ENCODE assay signal across 32 cellular contexts in genomic region chr10:116785867-116786266, GRCh38. TPM values are rescaled to one million over a fixed set of nuclear protein-coding genes. Genes with fewer than 3 reads are reported as not detected.
"Had no signal": no experiment of that assay in that cellular context is flagged by ENCODE, and none has a peak within 500 bp of the region (broad histone marks: within the 10 kb centered on the region; RNA-seq: fewer than 3 reads in every experiment).

No MANE protein-coding gene starts in this region.

- H3K36me3 ChIP-seq: brain microvascular endothelial cell, WERI-Rb-1 had no signal

- H2AFZ ChIP-seq: PC-9 had no signal

- H3K4me3 ChIP-seq: PC-9, SK-N-MC had no signal

- H3K9ac ChIP-seq: KMS-11 had no signal

- H3K4me3 Mint-ChIP-seq: activated CD4-positive, alpha-beta memory T cell treated with anti-CD3 and anti-CD28 coated beads, Interleukin-2, amount 10 ng/mL, durations not matched to agents 7 days and 5 days; activated CD8-positive, alpha-beta memory T cell treated with anti-CD3 and anti-CD28 coated beads, Interleukin-2, amount 10 ng/mL, durations not matched to agents 7 days and 5 days; activated naive CD8-positive, alpha-beta T cell treated with anti-CD3 and anti-CD28 coated beads for 36 hours; activated T-cell treated with anti-CD3 and anti-CD28 coated beads, Interleukin-2, amount 50 U/mL, for 72 hours; activated T-helper 17 cell treated with anti-CD3 and anti-CD28 coated beads, Interleukin-2, amount 50 U/mL, for 72 hours had no signal

- H3K4me2 ChIP-seq: KMS-11, PC-9 had no signal

- DNase-seq: activated CD4-positive, alpha-beta memory T cell treated with anti-CD3 and anti-CD28 coated beads, Interleukin-2, amount 10 ng/mL, durations not matched to agents 7 days and 5 days; activated CD4-positive, alpha-beta T cell treated with anti-CD3 and anti-CD28 coated beads for 1 hour; activated CD4-positive, alpha-beta T cell treated with anti-CD3 and anti-CD28 coated beads for 48 hours; activated CD4-positive, CD25-positive, alpha-beta regulatory T cell; activated CD8-positive, alpha-beta memory T cell treated with anti-CD3 and anti-CD28 coated beads for 24 hours; activated CD8-positive, alpha-beta memory T cell treated with anti-CD3 and anti-CD28 coated beads, Interleukin-2, amount 10 ng/mL, durations not matched to agents 7 days and 5 days; activated CD8-positive, alpha-beta memory T cell treated with anti-CD3 and anti-CD28 coated beads, Interleukin-2, amount 50 U/mL, for 48 hours; activated effector memory CD4-positive, alpha-beta T cell treated with anti-CD3 and anti-CD28 coated beads, Interleukin-2, amount 50 U/mL, for 16 hours; activated naive CD4-positive, alpha-beta T cell; activated naive CD4-positive, alpha-beta T cell treated with anti-CD3 and anti-CD28 coated beads, Interleukin-2, amount 50 U/mL, for 16 hours; activated naive CD8-positive, alpha-beta T cell treated with anti-CD3 and anti-CD28 coated beads for 36 hours; activated T-cell treated with anti-CD3 and anti-CD28 coated beads, Interleukin-2, amount 50 U/mL, for 72 hours; amniotic stem cell; aorta; brain microvascular endothelial cell; MM.1S; MV-4-11; NCI-H1092; NCI-H1436 treated with DMSO at 0.1 percent for 48 hours; NCI-H1694 treated with DMSO at 0.1 percent for 48 hours; NCI-H2029; NCI-H510A; NCI-H526; NCI-H748 treated with DMSO at 0.1 percent for 48 hours; PC-9; T1000; WERI-Rb-1 had no signal

- H3K27ac ChIP-seq: brain microvascular endothelial cell, KMS-11, PC-9, RWPE1, SK-N-MC, WERI-Rb-1 had no signal

- ATAC-seq: activated CD8-positive, alpha-beta memory T cell treated with anti-CD3 and anti-CD28 coated beads, Interleukin-2, amount 10 ng/mL, durations not matched to agents 7 days and 5 days; activated T-cell treated with anti-CD3 and anti-CD28 coated beads, Interleukin-2, amount 50 U/mL, for 72 hours; activated T-helper 17 cell treated with anti-CD3 and anti-CD28 coated beads, Interleukin-2, amount 50 U/mL, for 72 hours; Right ventricle myocardium inferior had no signal

- H3K27ac Mint-ChIP-seq: activated CD4-positive, alpha-beta memory T cell treated with anti-CD3 and anti-CD28 coated beads, Interleukin-2, amount 10 ng/mL, durations not matched to agents 7 days and 5 days; activated CD8-positive, alpha-beta memory T cell treated with anti-CD3 and anti-CD28 coated beads, Interleukin-2, amount 10 ng/mL, durations not matched to agents 7 days and 5 days; activated naive CD8-positive, alpha-beta T cell treated with anti-CD3 and anti-CD28 coated beads for 36 hours; activated T-cell treated with anti-CD3 and anti-CD28 coated beads, Interleukin-2, amount 50 U/mL, for 72 hours; activated T-helper 17 cell treated with anti-CD3 and anti-CD28 coated beads, Interleukin-2, amount 50 U/mL, for 72 hours had no signal

- H3K9me3 Mint-ChIP-seq: activated CD4-positive, alpha-beta memory T cell treated with anti-CD3 and anti-CD28 coated beads, Interleukin-2, amount 10 ng/mL, durations not matched to agents 7 days and 5 days; activated naive CD8-positive, alpha-beta T cell treated with anti-CD3 and anti-CD28 coated beads for 36 hours; activated T-cell treated with anti-CD3 and anti-CD28 coated beads, Interleukin-2, amount 50 U/mL, for 72 hours; activated T-helper 17 cell treated with anti-CD3 and anti-CD28 coated beads, Interleukin-2, amount 50 U/mL, for 72 hours had no signal

- H3K36me3 Mint-ChIP-seq: activated CD8-positive, alpha-beta memory T cell treated with anti-CD3 and anti-CD28 coated beads, Interleukin-2, amount 10 ng/mL, durations not matched to agents 7 days and 5 days; activated naive CD8-positive, alpha-beta T cell treated with anti-CD3 and anti-CD28 coated beads for 36 hours had no signal

- H3K27me3 ChIP-seq: brain microvascular endothelial cell had no signal

RNA-seq across cellular contexts. Expression of gene HSPA12A, which starts 43.5 kb away (rescaled TPM):
- total RNA-seq: activated CD8-positive, alpha-beta memory T cell treated with anti-CD3 and anti-CD28 coated beads, Interleukin-2, amount 10 ng/mL, durations not matched to agents 7 days and 5 days had no signal
